ENCODE assay signal across 1 cellular context in the genomic region with DNA sequence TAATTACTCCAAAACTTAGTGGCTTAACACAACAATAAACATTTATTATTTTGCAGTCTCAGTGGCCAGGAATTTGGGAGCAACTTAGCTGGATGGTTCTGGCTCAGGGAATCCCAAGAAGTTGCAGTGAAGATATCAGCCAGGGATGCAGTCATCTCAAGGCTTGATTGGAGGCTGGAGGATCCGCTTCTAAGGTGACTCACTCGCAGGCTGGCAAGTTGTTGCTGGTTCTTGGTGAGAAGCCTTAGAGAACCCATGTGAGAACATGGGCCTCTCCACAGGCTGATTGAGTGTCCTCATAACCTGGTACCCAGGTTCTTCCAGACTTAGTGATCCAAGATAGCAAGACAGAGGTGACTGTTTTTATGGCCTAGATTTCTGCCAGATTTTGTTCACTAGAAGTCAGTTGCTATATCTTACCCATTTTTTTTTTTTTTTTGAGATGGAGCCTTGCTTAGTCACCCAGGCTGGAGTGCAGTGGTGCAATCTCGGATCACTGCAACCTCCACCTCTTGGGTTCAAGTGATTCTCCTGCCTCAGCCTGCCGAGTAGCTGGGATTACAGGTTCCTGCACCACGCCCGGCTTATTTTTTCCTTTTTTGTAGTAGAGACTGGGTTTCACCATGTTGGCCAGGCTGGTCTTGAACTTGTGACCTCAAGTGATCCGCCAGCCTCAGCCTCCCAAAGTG.
TF ChIP-seq lines count a peak whose summit lies in the region.

No MANE protein-coding gene starts in this region.

TF ChIP-seq in K562, 482 proteins besides CTCF, POLR2A, EP300 and RAD21 (continued from another document):
- TF ChIP-seq, protein P1, sequence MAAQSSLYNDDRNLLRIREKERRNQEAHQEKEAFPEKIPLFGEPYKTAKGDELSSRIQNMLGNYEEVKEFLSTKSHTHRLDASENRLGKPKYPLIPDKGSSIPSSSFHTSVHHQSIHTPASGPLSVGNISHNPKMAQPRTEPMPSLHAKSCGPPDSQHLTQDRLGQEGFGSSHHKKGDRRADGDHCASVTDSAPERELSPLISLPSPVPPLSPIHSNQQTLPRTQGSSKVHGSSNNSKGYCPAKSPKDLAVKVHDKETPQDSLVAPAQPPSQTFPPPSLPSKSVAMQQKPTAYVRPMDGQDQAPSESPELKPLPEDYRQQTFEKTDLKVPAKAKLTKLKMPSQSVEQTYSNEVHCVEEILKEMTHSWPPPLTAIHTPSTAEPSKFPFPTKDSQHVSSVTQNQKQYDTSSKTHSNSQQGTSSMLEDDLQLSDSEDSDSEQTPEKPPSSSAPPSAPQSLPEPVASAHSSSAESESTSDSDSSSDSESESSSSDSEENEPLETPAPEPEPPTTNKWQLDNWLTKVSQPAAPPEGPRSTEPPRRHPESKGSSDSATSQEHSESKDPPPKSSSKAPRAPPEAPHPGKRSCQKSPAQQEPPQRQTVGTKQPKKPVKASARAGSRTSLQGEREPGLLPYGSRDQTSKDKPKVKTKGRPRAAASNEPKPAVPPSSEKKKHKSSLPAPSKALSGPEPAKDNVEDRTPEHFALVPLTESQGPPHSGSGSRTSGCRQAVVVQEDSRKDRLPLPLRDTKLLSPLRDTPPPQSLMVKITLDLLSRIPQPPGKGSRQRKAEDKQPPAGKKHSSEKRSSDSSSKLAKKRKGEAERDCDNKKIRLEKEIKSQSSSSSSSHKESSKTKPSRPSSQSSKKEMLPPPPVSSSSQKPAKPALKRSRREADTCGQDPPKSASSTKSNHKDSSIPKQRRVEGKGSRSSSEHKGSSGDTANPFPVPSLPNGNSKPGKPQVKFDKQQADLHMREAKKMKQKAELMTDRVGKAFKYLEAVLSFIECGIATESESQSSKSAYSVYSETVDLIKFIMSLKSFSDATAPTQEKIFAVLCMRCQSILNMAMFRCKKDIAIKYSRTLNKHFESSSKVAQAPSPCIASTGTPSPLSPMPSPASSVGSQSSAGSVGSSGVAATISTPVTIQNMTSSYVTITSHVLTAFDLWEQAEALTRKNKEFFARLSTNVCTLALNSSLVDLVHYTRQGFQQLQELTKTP (IDR thresholded peaks at IDR 0.05; ENCODE audit: low read depth in 1 of 2, partially characterized antibody in 2 of 2) = no peak
- TF ChIP-seq CEBPB (tag; IDR thresholded peaks at IDR 0.05) = no peak
